ENCODE assay signal across 24 cellular contexts in the genomic region with DNA sequence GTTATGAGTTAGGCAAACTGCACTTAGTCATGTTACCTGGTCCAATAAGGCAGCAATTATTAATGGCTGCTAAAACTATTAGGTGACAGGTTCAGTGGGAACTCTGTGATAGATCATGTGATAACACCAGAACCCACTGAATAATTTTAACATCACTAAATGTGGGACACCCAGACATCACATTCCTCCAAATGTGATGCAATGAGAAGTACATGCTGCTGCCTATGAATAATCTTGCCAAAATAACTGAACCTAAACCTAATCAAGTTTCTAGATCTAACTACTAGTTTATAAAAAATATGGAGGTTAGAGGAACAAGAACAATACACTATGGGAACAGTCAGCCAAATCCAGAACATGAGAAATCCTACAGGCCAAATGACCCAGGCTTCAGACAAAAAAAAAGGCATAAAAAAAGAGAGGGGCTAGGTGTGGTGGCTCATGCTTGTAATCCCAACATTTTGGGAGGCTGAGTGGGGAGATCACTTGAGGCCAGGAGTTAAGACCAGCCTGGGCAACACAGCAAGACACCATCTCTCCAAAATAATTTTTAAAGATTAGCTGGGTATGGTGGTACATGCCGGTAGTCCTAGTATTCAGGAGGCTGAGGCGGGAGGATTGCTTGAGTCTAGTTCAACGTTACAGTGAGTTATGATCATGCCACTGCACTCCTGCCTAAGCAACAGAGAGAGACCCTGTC.
"Had no signal": no experiment of that assay in that cellular context is flagged by ENCODE, and none has a peak within 500 bp of the region (broad histone marks: within the 10 kb centered on the region; RNA-seq: fewer than 3 reads in every experiment).

No MANE protein-coding gene starts in this region.

- H3K4me1 ChIP-seq: body of pancreas, gastroesophageal sphincter, neural progenitor cell, right atrium auricular region, testis had no signal

- H2AFZ ChIP-seq: neural progenitor cell had no signal

- H3K9ac ChIP-seq: neural progenitor cell had no signal

- H3K27ac ChIP-seq: body of pancreas, gastroesophageal sphincter, neural progenitor cell, right atrium auricular region, testis had no signal

- H3K4me3 ChIP-seq: body of pancreas, gastroesophageal sphincter, neural progenitor cell, right atrium auricular region, testis had no signal

- H3K36me3 ChIP-seq: gastroesophageal sphincter, neural progenitor cell, right atrium auricular region had no signal

- ATAC-seq: activated CD4-positive, alpha-beta T cell treated with anti-CD3 and anti-CD28 coated beads for 36 hours; activated CD8-positive, alpha-beta memory T cell treated with anti-CD3 and anti-CD28 coated beads, Interleukin-2, amount 10 ng/mL, durations not matched to agents 7 days and 5 days; activated CD8-positive, alpha-beta T cell treated with anti-CD3 and anti-CD28 coated beads, Interleukin-2, amount 10 ng/mL, durations not matched to agents 7 days and 5 days; activated naive CD4-positive, alpha-beta T cell treated with anti-CD3 and anti-CD28 coated beads, Interleukin-2, amount 50 U/mL, for 72 hours; body of pancreas; esophagus mucosa; gastroesophageal sphincter; naive thymus-derived CD8-positive, alpha-beta T cell; stimulated activated naive CD8-positive, alpha-beta T cell treated with anti-CD3 and anti-CD28 coated beads, Interleukin-15, Interleukin-2, amounts not matched to agents 100 U/mL and 50 U/mL, for 24 hours had no signal

- H3K4me2 ChIP-seq: neural progenitor cell had no signal

- H3K9me3 ChIP-seq: body of pancreas, gastroesophageal sphincter, right atrium auricular region, testis had no signal

- DNase-seq: activated CD4-positive, alpha-beta T cell treated with anti-CD3 and anti-CD28 coated beads for 36 hours; activated CD4-positive, CD25-positive, alpha-beta regulatory T cell; activated CD8-positive, alpha-beta memory T cell treated with anti-CD3 and anti-CD28 coated beads, Interleukin-2, amount 10 ng/mL, durations not matched to agents 7 days and 5 days; activated CD8-positive, alpha-beta T cell treated with anti-CD3 and anti-CD28 coated beads, Interleukin-2, amount 10 ng/mL, durations not matched to agents 7 days and 5 days; activated T-cell treated with anti-CD3 and anti-CD28 coated beads, Interleukin-2, amount 50 U/mL, for 48 hours; anterior cingulate cortex; body of pancreas; cortex of kidney; endodermal cell; head of caudate nucleus; hypothalamus; immature natural killer cell; naive thymus-derived CD8-positive, alpha-beta T cell; occipital lobe; stimulated activated CD4-positive, alpha-beta T cell treated with anti-CD3 and anti-CD28 coated beads, Interleukin-4, amount 100 ng/mL, for 1 hour; stimulated activated naive CD8-positive, alpha-beta T cell treated with anti-CD3 and anti-CD28 coated beads, Interleukin-15, Interleukin-2, amounts not matched to agents 100 U/mL and 50 U/mL, for 24 hours; T-helper 1 cell; testis; trophoblast cell had no signal

- H3K27me3 ChIP-seq: body of pancreas, gastroesophageal sphincter, neural progenitor cell, right atrium auricular region, testis had no signal
